In the genomic region with DNA sequence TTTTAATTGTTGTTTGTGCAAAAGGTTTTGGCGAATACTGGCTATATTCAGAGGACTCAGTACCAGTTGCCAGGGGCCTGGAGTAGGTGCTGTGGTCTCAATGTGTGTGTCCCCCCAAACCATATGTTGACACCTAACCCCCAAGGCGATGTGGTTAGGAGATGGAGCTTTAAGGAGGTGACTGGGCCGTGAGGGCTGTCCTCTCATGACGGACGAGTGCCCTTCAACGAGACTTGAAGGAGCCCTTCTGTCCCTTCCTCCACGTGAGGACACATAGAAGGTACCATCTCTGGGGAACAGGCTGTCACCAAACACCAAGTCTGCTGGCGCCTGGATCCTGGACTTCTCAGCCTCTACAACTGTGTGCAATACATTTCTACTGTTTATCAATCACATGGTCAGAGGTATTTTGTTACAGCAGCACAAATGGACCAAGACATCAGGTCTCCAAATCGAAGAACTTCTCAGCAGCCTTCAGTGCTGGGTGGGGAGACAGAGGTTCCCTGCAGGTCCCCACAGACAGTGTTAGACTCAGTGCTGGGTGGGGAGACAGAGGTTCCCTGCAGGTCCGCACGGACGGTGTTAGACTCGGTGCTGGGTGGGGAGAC, we compare ENCODE assay signal across 14 cellular contexts. TPM values are rescaled to one million over a fixed set of nuclear protein-coding genes. Genes with fewer than 3 reads are reported as not detected.
DNase-seq lines count a peak whose midpoint lies in the region; ATAC-seq, FAIRE-seq and TF ChIP-seq lines count a peak whose summit lies in the region.
"Had no signal": no experiment of that assay in that cellular context is flagged by ENCODE, and none has a peak within 500 bp of the region (broad histone marks: within the 10 kb centered on the region; RNA-seq: fewer than 3 reads in every experiment).

No MANE protein-coding gene starts in this region.

- intact Hi-C loops in Right ventricle myocardium inferior (cut with DNase I) = no loop called here
- intact Hi-C loops in left ventricle myocardium superior (cut with micrococcal nuclease) = no loop called here
- intact Hi-C loops in ascending aorta (cut with DNase I) = no loop called here
- intact Hi-C loops in HepG2 (cut with micrococcal nuclease; ENCODE audit: unreplicated experiment) = no loop called here
- intact Hi-C loops in upper lobe of right lung (cut with DNase I) = no loop called here

- peak overlapping the region; percentile 4 to 57 for H3K27ac ChIP-seq in ascending aorta
- H3K27ac ChIP-seq in HepG2 (ENCODE audit: extremely low read length, insufficient read depth, low read length) = no peak overlapping the region
- H3K27ac ChIP-seq in upper lobe of right lung = peak overlapping the region; percentile 14
- H3K27ac ChIP-seq: GM23248 had no signal

- POLR2A ChIA-PET in HepG2 (lab: Yijun Ruan, JAX) = no interaction called here

- H3K36me3 ChIP-seq in ascending aorta (no peaks in the 10 kb centered on the region), HepG2 (replicated peaks in 1 of 2; ENCODE audit: control insufficient read depth in 1 of 2, insufficient read depth in 2 of 2, low read length in 2 of 2) (no peaks in the 10 kb centered on the region), upper lobe of right lung (no peaks in the 10 kb centered on the region)
- H3K36me3 ChIP-seq: tibial artery had no signal

- in situ Hi-C loops in HepG2 (cut with HindIII; ENCODE audit: extremely low pct_ligation_motif_present, low pct_unique_long_range_greater_than_20kb) = no loop called here

- H3K79me2 ChIP-seq in HepG2 (ENCODE audit: insufficient read depth, low read length) = no peaks in the 10 kb centered on the region

- H3K27me3 ChIP-seq in ascending aorta (no peaks in the 10 kb centered on the region), HepG2 (ENCODE audit: control insufficient read depth in 1 of 2, insufficient read depth in 2 of 2, low read length in 2 of 2) (peaks cover 8 to 58% of the 10 kb centered on the region in 2 experiments; a peak in 4 of 5 replicates), upper lobe of right lung (no peaks in the 10 kb centered on the region)
- H3K27me3 ChIP-seq: tibial artery had no signal

- H3K4me3 ChIP-seq in ascending aorta = no peak overlapping the region
- H3K4me3 ChIP-seq in HepG2 (replicated peaks in 1 of 3; ENCODE audit: insufficient read depth in 1 of 3, low read depth in 2 of 3, low read length in 3 of 3) = no peak overlapping the region
- H3K4me3 ChIP-seq in upper lobe of right lung = no peak overlapping the region
- H3K4me3 ChIP-seq: GM23248, tibial artery had no signal

- H3K9me3 ChIP-seq in ascending aorta (no peaks in the 10 kb centered on the region), HepG2 (ENCODE audit: low read length) (no peaks in the 10 kb centered on the region), upper lobe of right lung (no peaks in the 10 kb centered on the region)
- H3K9me3 ChIP-seq: tibial artery had no signal

- H3K9ac ChIP-seq in HepG2 (ENCODE audit: insufficient read depth, low read depth, low read length) = no peak overlapping the region
- H3K9ac ChIP-seq: GM23248 had no signal

- H3K4me2 ChIP-seq in HepG2 (ENCODE audit: low read depth, low read length) = no peak overlapping the region

- H3K4me1 ChIP-seq in ascending aorta (peaks cover 8 to 26% of the 10 kb centered on the region in 2 donors), HepG2 (ENCODE audit: insufficient read depth, low read length) (peaks cover 62% of the 10 kb centered on the region), upper lobe of right lung (peaks cover 14% of the 10 kb centered on the region)

- no peak for TF ChIP-seq EP300 in HepG2 (IDR thresholded peaks at IDR 0.05; ENCODE audit: low read depth in 2 of 2, low read length in 2 of 2)
- no peak for TF ChIP-seq EP300 in HepG2 (CRISPR knock-in tag; IDR thresholded peaks at IDR 0.05; ENCODE audit: borderline replicate concordance)

- TF ChIP-seq RAD21 in HepG2 (CRISPR knock-in tag; IDR thresholded peaks at IDR 0.05) = no peak

- BruUV-seq in HepG2 (replicated peaks; lab: Mats Ljungman, UMichigan) = no TSS peak

- H4K20me1 ChIP-seq in HepG2 (ENCODE audit: insufficient read depth, low read length) = no peaks in the 10 kb centered on the region

- ATAC-seq in Right ventricle myocardium inferior = no peak
- no peak for ATAC-seq in left ventricle myocardium superior
- ATAC-seq in HepG2 = no peak
- ATAC-seq in upper lobe of right lung = no peak
- ATAC-seq: T-cell had no signal

- 60% methylated on average over 13 of the region's 13 CpGs for WGBS in HepG2 (ENCODE audit: low lambda C conversion rate)

- DNase-seq in Right ventricle myocardium inferior (ENCODE audit: missing footprints) = peak; percentile 33
- no peak for DNase-seq in left ventricle myocardium superior
- DNase-seq in ascending aorta (ENCODE audit: low spot score in 2 of 2) = peak in 1 of 2 donors; percentile 57
- DNase-seq in HepG2 (ENCODE audit: low spot score) = no peak
- DNase-seq in upper lobe of right lung = peak; percentile 48
- no peak for DNase-seq in NCI-H1048 (lab: John Stamatoyannopoulos, UW)
- no peak for DNase-seq in occipital lobe (lab: John Stamatoyannopoulos, UW)
- DNase-seq in NCI-H1694 treated with DMSO at 0.1 percent for 48 hours (lab: John Stamatoyannopoulos, UW) = no peak
- DNase-seq: GM23248; NCI-H2107; NCI-H774; stimulated activated CD4-positive, alpha-beta T cell treated with anti-CD3 and anti-CD28 coated beads, Interleukin-1b, Interleukin-23, amount 100 ng/mL, for 48 hours had no signal

- TF ChIP-seq POLR2A in HepG2 (IDR thresholded peaks at IDR 0.05; ENCODE audit: insufficient read depth in 1 of 2, low read depth in 2 of 2, low read length in 2 of 2) = no peak

- H2AFZ ChIP-seq in HepG2 (ENCODE audit: low read length) = no peak overlapping the region
- H2AFZ ChIP-seq: GM23248 had no signal

- no peak for FAIRE-seq in HepG2 (lab: Jason Lieb, UNC)

- CTCF ChIA-PET in HepG2 (lab: Yijun Ruan, JAX; ENCODE audit: low intra/inter-chr PET ratio, low total read pairs) = no interaction called here

- TF ChIP-seq CTCF in ascending aorta (IDR thresholded peaks at IDR 0.05) (no peak), HepG2 (CRISPR knock-in tag; IDR thresholded peaks at IDR 0.05) (no peak), upper lobe of right lung (IDR thresholded peaks at IDR 0.05) (no peak)

TF ChIP-seq in HepG2, 621 proteins besides CTCF, POLR2A, EP300 and RAD21:
- TF ChIP-seq ZNF354B (CRISPR knock-in tag; IDR thresholded peaks at IDR 0.05) = no peak
- TF ChIP-seq ZNF12 (CRISPR knock-in tag; IDR thresholded peaks at IDR 0.05) = peak; percentile 97
- TF ChIP-seq ZNF317 (CRISPR knock-in tag; IDR thresholded peaks at IDR 0.05) = peak; percentile 82
- no peak for TF ChIP-seq NCOR1 (IDR thresholded peaks at IDR 0.05; ENCODE audit: borderline replicate concordance, low read length)
- no peak for TF ChIP-seq PCBP2 (optimal IDR thresholded peaks at IDR 0.05; ENCODE audit: low read depth, low read length, poor library complexity, severe bottlenecking)
- no peak for TF ChIP-seq ZNF761 (CRISPR knock-in tag; conservative IDR thresholded peaks at IDR 0.05)
- TF ChIP-seq, protein P1, sequence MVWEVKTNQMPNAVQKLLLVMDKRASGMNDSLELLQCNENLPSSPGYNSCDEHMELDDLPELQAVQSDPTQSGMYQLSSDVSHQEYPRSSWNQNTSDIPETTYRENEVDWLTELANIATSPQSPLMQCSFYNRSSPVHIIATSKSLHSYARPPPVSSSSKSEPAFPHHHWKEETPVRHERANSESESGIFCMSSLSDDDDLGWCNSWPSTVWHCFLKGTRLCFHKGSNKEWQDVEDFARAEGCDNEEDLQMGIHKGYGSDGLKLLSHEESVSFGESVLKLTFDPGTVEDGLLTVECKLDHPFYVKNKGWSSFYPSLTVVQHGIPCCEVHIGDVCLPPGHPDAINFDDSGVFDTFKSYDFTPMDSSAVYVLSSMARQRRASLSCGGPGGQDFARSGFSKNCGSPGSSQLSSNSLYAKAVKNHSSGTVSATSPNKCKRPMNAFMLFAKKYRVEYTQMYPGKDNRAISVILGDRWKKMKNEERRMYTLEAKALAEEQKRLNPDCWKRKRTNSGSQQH (CRISPR knock-in tag; IDR thresholded peaks at IDR 0.05; ENCODE audit: low read depth) = no peak
- TF ChIP-seq FIP1L1 (IDR thresholded peaks at IDR 0.05; ENCODE audit: borderline replicate concordance, insufficient read depth, low read depth, low read length) = no peak
- TF ChIP-seq ZNF768 (CRISPR knock-in tag; IDR thresholded peaks at IDR 0.05) = no peak
TF ChIP-seq in HepG2: peak in this region for 2.

RNA-seq across cellular contexts. Expression of a gene that starts 24.8 kb away (rescaled TPM):
- 70.1 TPM for total RNA-seq in Right ventricle myocardium inferior
- total RNA-seq in left ventricle myocardium superior = 68.4 TPM
- 257 TPM for total RNA-seq in ascending aorta
- 0.66 and 1.2 TPM in 2 replicates for total RNA-seq in HepG2 (2016; rRNA removed; fragmentation: Illumina TruSeq; extraction: Trizol)
- total RNA-seq in HepG2 (2016; cell fraction: cytosol; rRNA removed; fragmentation: Illumina TruSeq; extraction: Trizol; ENCODE audit: low read depth) = 0.81 and 1.1 TPM in 2 replicates
- 0.56 and 1.0 TPM in 2 replicates for total RNA-seq in HepG2 (2016; cell fraction: insoluble cytoplasmic fraction; rRNA removed; fragmentation: Illumina TruSeq; extraction: Trizol)
- total RNA-seq in HepG2 (2016; cell fraction: membrane; rRNA removed; fragmentation: Illumina TruSeq; extraction: Trizol) = 1.7 and 2.2 TPM in 2 replicates
- 0.31 TPM in 1 of 2 replicates, not detected in the other for total RNA-seq in HepG2 (2016; cell fraction: nucleus; rRNA removed; fragmentation: Illumina TruSeq; extraction: Trizol)
- polyA plus RNA-seq in HepG2 (2011; rRNA removed) = 0.84 and 1.4 TPM in 2 replicates
- polyA plus RNA-seq in HepG2 (2011; cell fraction: cytosol; rRNA removed) = 2.1 and 2.5 TPM in 2 replicates
- 1.2 and 1.8 TPM in 2 replicates for polyA plus RNA-seq in HepG2 (2011; cell fraction: nucleus; rRNA removed)
- 0.23 and 0.79 TPM in 2 replicates for polyA plus RNA-seq in HepG2 (2012)
- polyA plus RNA-seq in HepG2 (2016; cell fraction: cytosol; fragmentation: Illumina TruSeq; extraction: Trizol; ENCODE audit: low read depth) = 1.1 and 1.2 TPM in 2 replicates
- polyA plus RNA-seq in HepG2 (2016; cell fraction: insoluble cytoplasmic fraction; fragmentation: Illumina TruSeq; extraction: Trizol; ENCODE audit: low read depth) = 0.69 and 0.92 TPM in 2 replicates
- polyA plus RNA-seq in HepG2 (2016; cell fraction: membrane; fragmentation: Illumina TruSeq; extraction: Trizol; ENCODE audit: low read depth) = 2.1 TPM in 2 replicates
- polyA plus RNA-seq in HepG2 (2016; cell fraction: nucleus; fragmentation: Illumina TruSeq; extraction: Trizol; ENCODE audit: insufficient read depth, low read depth) = 1.2 and 1.3 TPM in 2 replicates
- 2.5 and 12.3 TPM in 2 replicates for polyA minus RNA-seq in HepG2 (2011; rRNA and poly(A)+ RNA removed; ENCODE audit: low replicate concordance)
- polyA minus RNA-seq in HepG2 (2011; cell fraction: cytosol; rRNA and poly(A)+ RNA removed) = 2.9 and 4.6 TPM in 2 replicates
- 0.87 and 1.4 TPM in 2 replicates for polyA minus RNA-seq in HepG2 (2011; cell fraction: nucleus; rRNA and poly(A)+ RNA removed)
- 79.9 TPM for total RNA-seq in upper lobe of right lung
- 22.3 TPM for total RNA-seq in occipital lobe

Comparison
In these comparisons a context has a peak if more than half of its experiments do, and no peak if none do; other contexts are left out.
1. DNase-seq: peak in Right ventricle myocardium inferior (single experiment) and upper lobe of right lung (single experiment); none in left ventricle myocardium superior (single experiment), HepG2 (single experiment), NCI-H1048 (single experiment), occipital lobe (single experiment) and NCI-H1694 treated with DMSO at 0.1 percent for 48 hours (single experiment).